ENCODE assay signal across 11 cellular contexts in genomic region chr2:173119069-173119807, GRCh38. TPM values are rescaled to one million over a fixed set of nuclear protein-coding genes. Genes with fewer than 3 reads are reported as not detected.
A peak's percentile ranks its signal among the peaks of the same experiment; 100 is the strongest.
DNase-seq lines count a peak whose midpoint lies in the region; ATAC-seq and TF ChIP-seq lines count a peak whose summit lies in the region.
"Had no signal": no experiment of that assay in that cellular context is flagged by ENCODE, and none has a peak within 500 bp of the region (broad histone marks: within the 10 kb centered on the region; RNA-seq: fewer than 3 reads in every experiment).

No MANE protein-coding gene starts in this region.

- no peak overlapping the region for H3K4me3 Mint-ChIP-seq in mesothelial cell of epicardium
- H3K4me3 Mint-ChIP-seq: activated CD4-positive, alpha-beta T cell treated with anti-CD3 and anti-CD28 coated beads for 36 hours; CD8-positive, alpha-beta memory T cell had no signal

- H3K27ac Mint-ChIP-seq in mesothelial cell of epicardium, result no peak overlapping the region
- H3K27ac Mint-ChIP-seq: activated CD4-positive, alpha-beta T cell treated with anti-CD3 and anti-CD28 coated beads for 36 hours; CD8-positive, alpha-beta memory T cell had no signal

- peaks cover 21% of the 10 kb centered on the region for H3K36me3 Mint-ChIP-seq in mesothelial cell of epicardium

- no peaks in the 10 kb centered on the region for H3K4me1 Mint-ChIP-seq in mesothelial cell of epicardium
- H3K4me1 Mint-ChIP-seq: CD8-positive, alpha-beta memory T cell had no signal

- no peak for TF ChIP-seq CTCF in mesothelial cell of epicardium (IDR thresholded peaks at IDR 0.05; ENCODE audit: unreplicated experiment)

- H3K27me3 Mint-ChIP-seq in mesothelial cell of epicardium (ENCODE audit: low read depth), result no peaks in the 10 kb centered on the region

- ATAC-seq in HG02588 (IDR thresholded peaks at IDR 0.05; ENCODE audit: unreplicated experiment), result peak; percentile 42
- peak; percentile 94 for ATAC-seq in left lobe of liver
- ATAC-seq in HG03521 (IDR thresholded peaks at IDR 0.05; ENCODE audit: unreplicated experiment), result no peak
- ATAC-seq: activated CD4-positive, alpha-beta T cell treated with anti-CD3 and anti-CD28 coated beads for 36 hours had no signal

- peaks cover 15% of the 10 kb centered on the region for H3K9me3 Mint-ChIP-seq in mesothelial cell of epicardium
- H3K9me3 Mint-ChIP-seq: CD8-positive, alpha-beta memory T cell had no signal

- DNase-seq in DMS 273 (lab: John Stamatoyannopoulos, UW; ENCODE audit: unreplicated experiment), result peak; percentile 97
- peak; percentile 52 for DNase-seq in SHP77 treated with DMSO at 0.1 percent for 48 hours (lab: John Stamatoyannopoulos, UW)
- peak; percentile 54 for DNase-seq in left lobe of liver (ENCODE audit: low spot score)
- no peak for DNase-seq in activated CD4-positive, alpha-beta T cell treated with anti-CD3 and anti-CD28 coated beads for 48 hours
- DNase-seq in mesothelial cell of epicardium (ENCODE audit: low spot score in 2 of 2, unreplicated experiment in 2 of 2), result no peak
- no peak for DNase-seq in HuH-7.5 (ENCODE audit: low spot score)
- DNase-seq: activated CD4-positive, alpha-beta T cell treated with anti-CD3 and anti-CD28 coated beads for 36 hours; CD8-positive, alpha-beta memory T cell; spleen had no signal

RNA-seq across cellular contexts. Expression of gene MAP3K20, which starts 43.6 kb away (rescaled TPM):
- 13.7 TPM for total RNA-seq in left lobe of liver
- 33.7 to 37.1 TPM (median 34.1 TPM) in 3 replicates for total RNA-seq in mesothelial cell of epicardium

Comparison
In these comparisons a context has a peak if more than half of its experiments do, and no peak if none do; other contexts are left out.
1. DNase-seq: peak in DMS 273 (single experiment), SHP77 treated with DMSO at 0.1 percent for 48 hours (single experiment) and left lobe of liver (single experiment); none in activated CD4-positive, alpha-beta T cell treated with anti-CD3 and anti-CD28 coated beads for 48 hours (single experiment), mesothelial cell of epicardium (0 of 2) and HuH-7.5 (single experiment).